ENCODE assay signal across 16 cellular contexts in the genomic region with DNA sequence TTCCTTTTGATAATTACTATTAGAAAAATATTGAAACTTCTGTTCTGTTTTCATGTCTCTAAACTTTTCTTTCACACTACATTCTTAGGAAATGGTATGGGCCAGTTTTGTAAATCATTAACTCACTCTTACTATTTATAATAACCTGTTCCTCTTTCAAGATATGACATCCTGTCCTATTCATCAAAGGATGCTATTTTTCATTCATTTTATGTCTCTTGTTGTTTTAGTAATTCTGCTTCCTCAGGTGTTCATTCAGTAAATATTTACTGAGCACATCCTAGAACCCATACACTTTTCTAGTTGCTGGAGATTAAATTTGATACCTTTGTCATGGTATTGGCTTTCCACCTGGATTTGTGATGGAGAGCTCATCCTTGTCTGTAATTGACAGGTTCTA. TPM values are rescaled to one million over a fixed set of nuclear protein-coding genes. Genes with fewer than 3 reads are reported as not detected.
DNase-seq lines count a peak whose midpoint lies in the region; ATAC-seq lines count a peak whose summit lies in the region.
"Had no signal": no experiment of that assay in that cellular context is flagged by ENCODE, and none has a peak within 500 bp of the region (broad histone marks: within the 10 kb centered on the region; RNA-seq: fewer than 3 reads in every experiment).

No MANE protein-coding gene starts in this region.

- ATAC-seq in GM18502 (IDR thresholded peaks at IDR 0.05; ENCODE audit: poor library complexity, unreplicated experiment) (peak; percentile 38), GM19468 (IDR thresholded peaks at IDR 0.05; ENCODE audit: extremely low read depth, unreplicated experiment) (peak; percentile 49), HG02970 (IDR thresholded peaks at IDR 0.05; ENCODE audit: low FRiP score, unreplicated experiment) (peak; percentile 58)
- no peak for ATAC-seq in natural killer cell treated with Interleukin-12 subunit alpha and Interleukin-12 subunit beta and Interleukin-15 and Interleukin-18, amount 100 ng/mL, for 72 hours
- no peak for ATAC-seq in naive thymus-derived CD4-positive, alpha-beta T cell

- no peak overlapping the region for H3K4me3 ChIP-seq in naive thymus-derived CD4-positive, alpha-beta T cell (ENCODE audit: low read length)

- POLR2A ChIA-PET in naive thymus-derived CD4-positive, alpha-beta T cell (lab: Charles Lee), result no interaction called here

- H3K9me3 ChIP-seq in naive thymus-derived CD4-positive, alpha-beta T cell (ENCODE audit: control insufficient read depth in 2 of 3, low read length in 3 of 3), result no peaks in the 10 kb centered on the region
- H3K9me3 ChIP-seq: BE2C had no signal

- peaks cover 18 to 29% of the 10 kb centered on the region in 2 donors for H3K27me3 Mint-ChIP-seq in natural killer cell treated with Interleukin-12 subunit alpha and Interleukin-12 subunit beta and Interleukin-15 and Interleukin-18, amount 100 ng/mL, for 72 hours
- H3K27me3 Mint-ChIP-seq in naive thymus-derived CD4-positive, alpha-beta T cell, result peaks cover 3 to 21% (median 17%) of the 10 kb centered on the region in 5 donors

- CTCF ChIA-PET in naive thymus-derived CD4-positive, alpha-beta T cell (lab: Charles Lee), result no interaction called here

- H3K27ac Mint-ChIP-seq in natural killer cell treated with Interleukin-12 subunit alpha and Interleukin-12 subunit beta and Interleukin-15 and Interleukin-18, amount 100 ng/mL, for 72 hours, result no peak overlapping the region
- H3K27ac Mint-ChIP-seq in naive thymus-derived CD4-positive, alpha-beta T cell, result no peak overlapping the region
- H3K27ac Mint-ChIP-seq: IgD-negative memory B cell had no signal

- no peak overlapping the region for H3K27ac ChIP-seq in naive thymus-derived CD4-positive, alpha-beta T cell (ENCODE audit: low read depth, low read length)

- no peaks in the 10 kb centered on the region for H3K9me3 Mint-ChIP-seq in natural killer cell treated with Interleukin-12 subunit alpha and Interleukin-12 subunit beta and Interleukin-15 and Interleukin-18, amount 100 ng/mL, for 72 hours
- no peaks in the 10 kb centered on the region for H3K9me3 Mint-ChIP-seq in naive thymus-derived CD4-positive, alpha-beta T cell
- H3K9me3 Mint-ChIP-seq: IgD-negative memory B cell had no signal

- H3K4me1 Mint-ChIP-seq in natural killer cell treated with Interleukin-12 subunit alpha and Interleukin-12 subunit beta and Interleukin-15 and Interleukin-18, amount 100 ng/mL, for 72 hours (ENCODE audit: low read depth in 2 of 2), result no peaks in the 10 kb centered on the region
- no peaks in the 10 kb centered on the region for H3K4me1 Mint-ChIP-seq in naive thymus-derived CD4-positive, alpha-beta T cell

- no peaks in the 10 kb centered on the region for H3K4me1 ChIP-seq in naive thymus-derived CD4-positive, alpha-beta T cell (ENCODE audit: control insufficient read depth in 2 of 2, insufficient read depth in 2 of 2, low read length in 2 of 2)
- H3K4me1 ChIP-seq: BE2C had no signal

- H3K27me3 ChIP-seq in naive thymus-derived CD4-positive, alpha-beta T cell (ENCODE audit: control insufficient read depth in 2 of 2, insufficient read depth in 2 of 2, low read length in 2 of 2), result no peaks in the 10 kb centered on the region
- H3K27me3 ChIP-seq: BE2C had no signal

- no peaks in the 10 kb centered on the region for H3K36me3 Mint-ChIP-seq in natural killer cell treated with Interleukin-12 subunit alpha and Interleukin-12 subunit beta and Interleukin-15 and Interleukin-18, amount 100 ng/mL, for 72 hours
- no peaks in the 10 kb centered on the region for H3K36me3 Mint-ChIP-seq in naive thymus-derived CD4-positive, alpha-beta T cell
- H3K36me3 Mint-ChIP-seq: IgD-negative memory B cell had no signal

- DNase-seq in LoVo (ENCODE audit: low spot score) (peak; percentile 14), head of caudate nucleus (no peak), NCI-H82 (lab: John Stamatoyannopoulos, UW) (no peak)
- DNase-seq in natural killer cell treated with Interleukin-12 subunit alpha and Interleukin-12 subunit beta and Interleukin-15 and Interleukin-18, amount 100 ng/mL, for 72 hours (ENCODE audit: low spot score), result no peak
- DNase-seq in naive thymus-derived CD4-positive, alpha-beta T cell, result no peak
- DNase-seq: activated CD4-positive, alpha-beta T cell treated with anti-CD3 and anti-CD28 coated beads for 48 hours; anterior cingulate cortex; BE2C; NCI-H146; stimulated activated CD4-positive, alpha-beta T cell treated with anti-CD3 and anti-CD28 coated beads, Interleukin-4, amount 100 ng/mL, for 24 hours; stimulated activated naive CD4-positive, alpha-beta T cell treated with Interleukin-2 at 50 U/mL for 16 hours had no signal

- H3K36me3 ChIP-seq in naive thymus-derived CD4-positive, alpha-beta T cell (ENCODE audit: control insufficient read depth in 2 of 3, insufficient read depth in 3 of 3, low read length in 3 of 3), result no peaks in the 10 kb centered on the region
- H3K36me3 ChIP-seq: BE2C had no signal

- intact Hi-C loops in head of caudate nucleus (cut with DNase I), result no loop called here
- intact Hi-C loops in naive thymus-derived CD4-positive, alpha-beta T cell (cut with micrococcal nuclease), result no loop called here

- no peak overlapping the region for H3K4me3 Mint-ChIP-seq in natural killer cell treated with Interleukin-12 subunit alpha and Interleukin-12 subunit beta and Interleukin-15 and Interleukin-18, amount 100 ng/mL, for 72 hours
- H3K4me3 Mint-ChIP-seq in naive thymus-derived CD4-positive, alpha-beta T cell, result no peak overlapping the region
- H3K4me3 Mint-ChIP-seq: IgD-negative memory B cell had no signal

RNA-seq across cellular contexts. Expression of a gene that starts 58.0 kb away (rescaled TPM):
- total RNA-seq in natural killer cell treated with Interleukin-12 subunit alpha and Interleukin-12 subunit beta and Interleukin-15 and Interleukin-18, amount 100 ng/mL, for 72 hours, result not detected
- not detected for total RNA-seq in naive thymus-derived CD4-positive, alpha-beta T cell
- polyA plus RNA-seq in naive thymus-derived CD4-positive, alpha-beta T cell, result not detected
- total RNA-seq: dermis microvascular lymphatic vessel endothelial cell had no signal
- polyA plus RNA-seq: IgD-negative memory B cell had no signal

Comparison
In these comparisons a context has a peak if more than half of its experiments do, and no peak if none do; other contexts are left out.
1. ATAC-seq: peak in GM18502 (single experiment), GM19468 (single experiment) and HG02970 (single experiment); none in natural killer cell treated with Interleukin-12 subunit alpha and Interleukin-12 subunit beta and Interleukin-15 and Interleukin-18, amount 100 ng/mL, for 72 hours (0 of 2) and naive thymus-derived CD4-positive, alpha-beta T cell (single experiment).